Comparison of ENCODE assay signal across 13 cellular contexts in the genomic region with DNA sequence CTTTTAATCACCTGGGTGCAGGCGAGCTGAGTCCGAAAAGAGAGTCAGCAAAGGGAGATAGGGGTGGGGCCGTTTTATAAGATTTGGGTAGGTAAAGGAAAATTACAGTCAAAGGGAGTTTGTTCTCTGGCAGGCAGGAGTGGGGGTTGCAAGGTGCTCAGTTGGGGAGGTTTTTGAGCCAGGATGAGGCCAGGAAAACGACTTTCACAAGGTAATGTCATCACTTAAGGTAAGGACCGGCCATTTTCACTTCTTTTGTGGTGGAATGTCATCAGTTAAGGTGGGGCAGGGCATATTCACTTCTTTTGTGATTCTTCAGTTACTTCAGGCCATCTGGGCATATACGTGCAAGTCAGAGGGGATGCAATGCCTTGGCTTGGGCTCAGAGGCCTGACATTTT. TPM values are rescaled to one million over a fixed set of nuclear protein-coding genes. Genes with fewer than 3 reads are reported as not detected.
DNase-seq lines count a peak whose midpoint lies in the region; ATAC-seq and TF ChIP-seq lines count a peak whose summit lies in the region.
"Not testable (repeated sequence)": the region's sequence is repeated elsewhere in the genome, so short reads cannot be mapped to it uniquely, and the experiment has no call there.
"Had no signal": no experiment of that assay in that cellular context is flagged by ENCODE, and none has a peak within 500 bp of the region (broad histone marks: within the 10 kb centered on the region; RNA-seq: fewer than 3 reads in every experiment).

No MANE protein-coding gene starts in this region.

- not testable (repeated sequence) for TF ChIP-seq EP300 in tibial nerve (IDR thresholded peaks at IDR 0.05)

- H3K36me3 ChIP-seq in tibial nerve: not testable (repeated sequence)

- peaks cover 0 to 34% (median 15%) of the 10 kb centered on the region in 4 donors for H3K4me1 ChIP-seq in tibial nerve

- H3K36me3 Mint-ChIP-seq in Calu3 (ENCODE audit: insufficient read depth, unreplicated experiment): peaks cover 37% of the 10 kb centered on the region
- H3K36me3 Mint-ChIP-seq in T-cell, immature natural killer cell, natural killer cell: not testable (repeated sequence)

- CTCF ChIA-PET in Calu3 (lab: Charles Lee): not testable (repeated sequence)
- CTCF ChIA-PET in T-cell (lab: Charles Lee): interaction anchor here in 1 of 2 donors (0.6 to 1.4 kb wide), 4 partner anchors 11 to 92 kb away, joined by 3 to 4 read pairs (median 4); no protein-coding TSS in a partner anchor

- intact Hi-C loops in Calu3 (cut with micrococcal nuclease; ENCODE audit: unreplicated experiment); natural killer cell (cut with micrococcal nuclease): not testable (repeated sequence)

- not testable (repeated sequence) for DNase-seq in Calu3; T-cell; epithelial cell of prostate (ENCODE audit: low read depth, low spot score); immature natural killer cell; natural killer cell; tibial nerve (ENCODE audit: low spot score in 2 of 2)

- not testable (repeated sequence) for TF ChIP-seq CTCF in 22Rv1 (IDR thresholded peaks at IDR 0.05); Calu3 (IDR thresholded peaks at IDR 0.05; ENCODE audit: unreplicated experiment); natural killer cell (IDR thresholded peaks at IDR 0.05); tibial nerve (IDR thresholded peaks at IDR 0.05)

- H3K27me3 ChIP-seq in tibial nerve: not testable (repeated sequence)

- H3K4me3 Mint-ChIP-seq in Calu3 (ENCODE audit: low read depth, unreplicated experiment): peak overlapping the region; percentile 55
- peak overlapping the region in 1 of 3 donors; percentile 40 for H3K4me3 Mint-ChIP-seq in T-cell
- H3K4me3 Mint-ChIP-seq in immature natural killer cell, natural killer cell: not testable (repeated sequence)

- 69 to 74% methylated on average over 6 of the region's 6 CpGs for WGBS in tibial nerve, 2 donors

- H3K27ac ChIP-seq in 22Rv1 (peak overlapping the region; percentile 75), angular gyrus (ENCODE audit: low read depth, low read length) (peak overlapping the region; percentile 75), epithelial cell of prostate (peak overlapping the region; percentile 60), tibial nerve (peak overlapping the region in 3 of 4 donors; percentile 22 to 69 (median 42))

- H3K27me3 Mint-ChIP-seq in Calu3 (ENCODE audit: unreplicated experiment); T-cell; immature natural killer cell (ENCODE audit: low read depth in 3 of 3); natural killer cell (ENCODE audit: low read depth in 2 of 2): not testable (repeated sequence)

- H3K9me3 Mint-ChIP-seq in Calu3 (ENCODE audit: low read depth, unreplicated experiment); T-cell; immature natural killer cell; natural killer cell: not testable (repeated sequence)

- ATAC-seq in T-cell (replicated peaks in 1 of 4); natural killer cell: not testable (repeated sequence)

- not testable (repeated sequence) for H3K4me3 ChIP-seq in tibial nerve

- POLR2A ChIA-PET in T-cell (lab: Charles Lee): interaction anchor here (0.6 to 0.7 kb wide), 2 partner anchors 14 to 980 kb away, joined by 3 to 4 read pairs; no protein-coding TSS in a partner anchor

- not testable (repeated sequence) for BruUV-seq in Calu3 (replicated peaks; lab: Mats Ljungman, UMichigan)

- H3K4me1 Mint-ChIP-seq in Calu3 (ENCODE audit: low read depth, unreplicated experiment) (peaks cover 64% of the 10 kb centered on the region), T-cell (peaks cover 55 to 61% (median 61%) of the 10 kb centered on the region in 3 donors), immature natural killer cell (peaks cover 47 to 52% of the 10 kb centered on the region in 2 donors), natural killer cell (peaks cover 48% of the 10 kb centered on the region in 2 donors)

- H3K9me3 ChIP-seq in tibial nerve: not testable (repeated sequence)

- H3K27ac Mint-ChIP-seq in Calu3 (ENCODE audit: unreplicated experiment) (peak overlapping the region; percentile 97), T-cell (peak overlapping the region; percentile 89 to 92), immature natural killer cell (peak overlapping the region in 5 of 6 donors; percentile 51 to 90 (median 76)), natural killer cell (peak overlapping the region; percentile 12)

- not testable (repeated sequence) for TF ChIP-seq POLR2A in tibial nerve (IDR thresholded peaks at IDR 0.05)

RNA-seq across cellular contexts. Expression of a gene that starts 7.2 kb away (rescaled TPM):
- 157 and 269 TPM in 2 replicates for total RNA-seq in Calu3 (2022)
- 100 to 1,000 TPM in 4 of 5 donors, 10 to 100 TPM in 1; 90.2 to 144 (median 126) TPM for total RNA-seq in T-cell
- 100 to 1,000 TPM; 886 to 933 (median 906) TPM for polyA plus RNA-seq in immature natural killer cell
- total RNA-seq in natural killer cell: 100 to 1,000 TPM; 204 to 215 (median 210) TPM
- 10 to 100 TPM in 3 of 4 donors, 1 to 10 TPM in 1; 6.3 to 43.7 (median 23.0) TPM for total RNA-seq in tibial nerve

RNA-seq across cellular contexts. Expression of a gene that starts 23.5 kb away (rescaled TPM):
- total RNA-seq in Calu3 (2022) (not detected in 2 replicates), T-cell (not detected), natural killer cell (1 to 10 TPM in 1 of 3 donors, under 1 TPM in 2; 0.23 to 1.8 (median 0.38) TPM), tibial nerve (10 to 100 TPM in 2 of 4 donors, 1 to 10 TPM in 2; 7.3 to 32.7 (median 14.9) TPM)
- 1 to 10 TPM in 1 of 3 donors, not detected in 2; 1.7 TPM for polyA plus RNA-seq in immature natural killer cell
- total RNA-seq: HepG2, HFFc6, MCF 10A, OCI-LY7 had no signal
- polyA plus RNA-seq: BJ, HepG2 had no signal

RNA-seq across cellular contexts. Expression of a gene that starts 33.8 kb away (rescaled TPM):
- total RNA-seq in Calu3 (2022): 7.3 and 9.5 TPM in 2 replicates
- total RNA-seq in T-cell: under 1 TPM in 2 of 5 donors, not detected in 3; 0.51 to 0.53 TPM
- 1 to 10 TPM in 2 of 3 donors, not detected in 1; 2.8 to 3.0 TPM for polyA plus RNA-seq in immature natural killer cell
- total RNA-seq in natural killer cell: 1 to 10 TPM; 1.6 to 5.6 (median 4.6) TPM
- total RNA-seq in tibial nerve: under 1 TPM in 1 of 4 donors, not detected in 3; 0.90 TPM
- total RNA-seq: HepG2, HFFc6, OCI-LY7 had no signal
- polyA plus RNA-seq: BJ had no signal

RNA-seq across cellular contexts. Expression of a gene that starts 38.4 kb away (rescaled TPM):
- total RNA-seq in Calu3 (2022) (0.42 and 0.57 TPM in 2 replicates), T-cell (under 1 TPM in 3 of 5 donors, not detected in 2; 0.16 to 0.32 (median 0.23) TPM), natural killer cell (1 to 10 TPM in 1 of 3 donors, under 1 TPM in 2; 0.59 to 3.0 (median 0.95) TPM), tibial nerve (10 to 100 TPM in 2 of 4 donors, 1 to 10 TPM in 2; 6.7 to 15.3 (median 10.1) TPM)
- 1 to 10 TPM in 2 of 3 donors, under 1 TPM in 1; 0.63 to 3.8 (median 1.5) TPM for polyA plus RNA-seq in immature natural killer cell
- total RNA-seq: HepG2, HFFc6, MCF 10A, OCI-LY7 had no signal
- polyA plus RNA-seq: BJ, HepG2 had no signal

Comparison
In these comparisons a context has a peak if more than half of its experiments do, and no peak if none do; other contexts are left out.
1. H3K27ac Mint-ChIP-seq: peak in every context shown above with its lines; median percentile 97 in Calu3; 90 in T-cell; 76 in immature natural killer cell; 12 in natural killer cell.